ENCODE assay signal across 21 cellular contexts in the genomic region with DNA sequence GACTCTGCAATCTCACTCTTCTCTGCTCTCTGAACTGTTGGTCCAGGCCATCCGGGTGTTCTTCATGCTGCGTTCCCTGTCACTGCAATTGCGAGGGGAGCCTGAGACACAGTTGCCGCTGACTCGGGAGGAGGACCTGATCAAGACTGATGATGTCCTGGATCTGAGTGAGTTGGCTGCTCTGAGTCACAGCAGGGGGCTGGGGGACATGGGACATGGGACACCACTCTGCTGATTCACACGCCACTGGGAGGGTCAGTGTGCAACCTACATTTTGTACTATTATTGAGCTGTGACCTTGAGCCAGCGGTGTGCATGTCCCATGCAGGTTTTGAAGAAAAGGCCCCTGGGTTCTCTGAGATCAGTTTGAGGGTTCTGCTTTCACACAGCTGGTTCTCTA.
"Had no signal": no experiment of that assay in that cellular context is flagged by ENCODE, and none has a peak within 500 bp of the region (broad histone marks: within the 10 kb centered on the region; RNA-seq: fewer than 3 reads in every experiment).

No MANE protein-coding gene starts in this region.

- H3K27me3 Mint-ChIP-seq: activated naive CD8-positive, alpha-beta T cell treated with anti-CD3 and anti-CD28 coated beads, Interleukin-2, amount 50 U/mL, for 24 hours; central memory CD8-positive, alpha-beta T cell; naive thymus-derived CD8-positive, alpha-beta T cell had no signal

- H3K27ac ChIP-seq: coronary artery, neutrophil, pancreas, tibial artery, vagina had no signal

- H3K9me3 Mint-ChIP-seq: activated naive CD4-positive, alpha-beta T cell treated with anti-CD3 and anti-CD28 coated beads for 36 hours; activated naive CD8-positive, alpha-beta T cell treated with anti-CD3 and anti-CD28 coated beads, Interleukin-2, amount 50 U/mL, for 24 hours; central memory CD8-positive, alpha-beta T cell; naive thymus-derived CD8-positive, alpha-beta T cell had no signal

- H3K9me3 ChIP-seq: neutrophil, pancreas, tibial artery, vagina had no signal

- DNase-seq: activated CD4-positive, CD25-positive, alpha-beta regulatory T cell; activated naive CD4-positive, alpha-beta T cell treated with anti-CD3 and anti-CD28 coated beads for 36 hours; activated naive CD8-positive, alpha-beta T cell treated with anti-CD3 and anti-CD28 coated beads, Interleukin-2, amount 50 U/mL, for 24 hours; aorta; erythroblast; foreskin melanocyte; glutamatergic neuron; hippocampal formation; left cardiac atrium; mesenchymal stem cell; naive thymus-derived CD8-positive, alpha-beta T cell; pancreas; stimulated activated naive CD8-positive, alpha-beta T cell treated with anti-CD3 and anti-CD28 coated beads, Interleukin-15, Interleukin-2, amounts not matched to agents 100 U/mL and 50 U/mL, for 24 hours; substantia nigra; SW 1271; T-helper 9 cell had no signal

- H3K4me3 Mint-ChIP-seq: activated naive CD4-positive, alpha-beta T cell treated with anti-CD3 and anti-CD28 coated beads for 36 hours; activated naive CD8-positive, alpha-beta T cell treated with anti-CD3 and anti-CD28 coated beads, Interleukin-2, amount 50 U/mL, for 24 hours; central memory CD8-positive, alpha-beta T cell; naive thymus-derived CD8-positive, alpha-beta T cell had no signal

- ATAC-seq: activated naive CD8-positive, alpha-beta T cell treated with anti-CD3 and anti-CD28 coated beads, Interleukin-2, amount 50 U/mL, for 24 hours; left cardiac atrium; naive thymus-derived CD8-positive, alpha-beta T cell; pancreas; stimulated activated naive CD8-positive, alpha-beta T cell treated with anti-CD3 and anti-CD28 coated beads, Interleukin-15, Interleukin-2, amounts not matched to agents 100 U/mL and 50 U/mL, for 24 hours had no signal

- H3K27ac Mint-ChIP-seq: activated naive CD4-positive, alpha-beta T cell treated with anti-CD3 and anti-CD28 coated beads for 36 hours; activated naive CD8-positive, alpha-beta T cell treated with anti-CD3 and anti-CD28 coated beads, Interleukin-2, amount 50 U/mL, for 24 hours; naive thymus-derived CD8-positive, alpha-beta T cell had no signal
